ENCODE assay signal across 10 cellular contexts in genomic region chr2:218570850-218571249, GRCh38. TPM values are rescaled to one million over a fixed set of nuclear protein-coding genes. Genes with fewer than 3 reads are reported as not detected.
DNase-seq lines count a peak whose midpoint lies in the region; ATAC-seq and TF ChIP-seq lines count a peak whose summit lies in the region.
"Had no signal": no experiment of that assay in that cellular context is flagged by ENCODE, and none has a peak within 500 bp of the region (broad histone marks: within the 10 kb centered on the region; RNA-seq: fewer than 3 reads in every experiment).

No MANE protein-coding gene starts in this region.

- CTCF ChIA-PET in activated CD4-positive, alpha-beta memory T cell treated with anti-CD3 and anti-CD28 coated beads, Interleukin-2, amount 10 ng/mL, durations not matched to agents 7 days and 5 days (lab: Charles Lee), result no interaction called here

- peaks cover 0 to 44% (median 31%) of the 10 kb centered on the region in 9 donors for H3K36me3 ChIP-seq in heart left ventricle
- peaks cover 0 to 15% (median 10%) of the 10 kb centered on the region in 3 donors for H3K36me3 ChIP-seq in tibial artery

- H3K4me1 ChIP-seq in heart left ventricle, result peaks cover 8 to 53% (median 36%) of the 10 kb centered on the region in 12 donors
- H3K4me1 ChIP-seq in right cardiac atrium (ENCODE audit: control insufficient read depth, insufficient read depth, low read length), result peaks cover 4% of the 10 kb centered on the region
- peaks cover 0 to 41% (median 32%) of the 10 kb centered on the region in 4 donors for H3K4me1 ChIP-seq in tibial artery

- H3K36me3 Mint-ChIP-seq in activated CD4-positive, alpha-beta memory T cell treated with anti-CD3 and anti-CD28 coated beads, Interleukin-2, amount 10 ng/mL, durations not matched to agents 7 days and 5 days (ENCODE audit: low read depth), result peaks cover 71% of the 10 kb centered on the region

- no peaks in the 10 kb centered on the region for H3K27me3 Mint-ChIP-seq in activated CD4-positive, alpha-beta memory T cell treated with anti-CD3 and anti-CD28 coated beads, Interleukin-2, amount 10 ng/mL, durations not matched to agents 7 days and 5 days

- 7 to 13% (median 9%) methylated on average over 6 of the region's 6 CpGs for WGBS in heart left ventricle, 4 donors
- 15% methylated on average over 6 of the region's 6 CpGs for WGBS in right cardiac atrium

- POLR2A ChIA-PET in activated CD4-positive, alpha-beta memory T cell treated with anti-CD3 and anti-CD28 coated beads, Interleukin-2, amount 10 ng/mL, durations not matched to agents 7 days and 5 days (lab: Charles Lee), result interaction anchor here (1.2 to 3.6 kb wide), 6 partner anchors 8 to 174 kb away, joined by 3 to 15 read pairs (median 4); partner anchors contain the start of genes BCS1L and ZNF142

- no peak for TF ChIP-seq POLR2A in heart left ventricle (IDR thresholded peaks at IDR 0.05)

- H3K4me3 ChIP-seq in heart left ventricle (peak overlapping the region in 7 of 12 donors; percentile 14 to 90 (median 82)), right cardiac atrium (ENCODE audit: low read length) (peak overlapping the region; percentile 90), tibial artery (peak overlapping the region; percentile 76 to 95)

- DNase-seq in heart left ventricle (no peak), Right ventricle myocardium inferior (ENCODE audit: missing footprints) (no peak), right cardiac atrium (no peak), tibial artery (no peak), NCI-H82 (lab: John Stamatoyannopoulos, UW) (no peak)
- DNase-seq in activated CD4-positive, alpha-beta memory T cell treated with anti-CD3 and anti-CD28 coated beads, Interleukin-2, amount 10 ng/mL, durations not matched to agents 7 days and 5 days, result no peak
- DNase-seq in NK-92 treated with Interleukin-12 subunit alpha and Interleukin-12 subunit beta, amount 100 ng/mL, for 24 hours (lab: John Stamatoyannopoulos, UW), result no peak
- DNase-seq: GF-D8, retina had no signal

- H3K4me1 Mint-ChIP-seq in activated CD4-positive, alpha-beta memory T cell treated with anti-CD3 and anti-CD28 coated beads, Interleukin-2, amount 10 ng/mL, durations not matched to agents 7 days and 5 days, result peaks cover 58% of the 10 kb centered on the region

- intact Hi-C loops in heart left ventricle (cut with DNase I) (loop anchor here in 5 of 10 donors (5.0 to 10.0 kb wide), 4 partner anchors 76 to 286 kb away; partner anchors contain the start of genes BCS1L (in 3 of the 5) and ZNF142 (in 3 of the 5)), Right ventricle myocardium inferior (cut with DNase I) (no loop called here), right cardiac atrium (cut with DNase I) (no loop called here), tibial artery (cut with DNase I; ENCODE audit: low total_unique reads) (no loop called here)

- peak overlapping the region; percentile 93 for H3K4me3 Mint-ChIP-seq in activated CD4-positive, alpha-beta memory T cell treated with anti-CD3 and anti-CD28 coated beads, Interleukin-2, amount 10 ng/mL, durations not matched to agents 7 days and 5 days

- TF ChIP-seq CTCF in heart left ventricle (IDR thresholded peaks at IDR 0.05) (no peak), tibial artery (IDR thresholded peaks at IDR 0.05) (no peak)

- H3K27ac ChIP-seq in heart left ventricle (peak overlapping the region in 11 of 12 donors; percentile 86 to 99 (median 95)), right cardiac atrium (ENCODE audit: low read length) (peak overlapping the region; percentile 71), tibial artery (peak overlapping the region in 1 of 2 donors; percentile 93)

- H3K9me3 ChIP-seq in heart left ventricle, result no peaks in the 10 kb centered on the region
- no peaks in the 10 kb centered on the region for H3K9me3 ChIP-seq in right cardiac atrium (ENCODE audit: control insufficient read depth, low read length)
- H3K9me3 ChIP-seq in tibial artery, result no peaks in the 10 kb centered on the region

- H3K27me3 ChIP-seq in heart left ventricle (no peaks in the 10 kb centered on the region), right cardiac atrium (ENCODE audit: control insufficient read depth, insufficient read depth) (no peaks in the 10 kb centered on the region), tibial artery (no peaks in the 10 kb centered on the region)

- peak overlapping the region; percentile 99 for H3K27ac Mint-ChIP-seq in activated CD4-positive, alpha-beta memory T cell treated with anti-CD3 and anti-CD28 coated beads, Interleukin-2, amount 10 ng/mL, durations not matched to agents 7 days and 5 days

- no peaks in the 10 kb centered on the region for H3K9me3 Mint-ChIP-seq in activated CD4-positive, alpha-beta memory T cell treated with anti-CD3 and anti-CD28 coated beads, Interleukin-2, amount 10 ng/mL, durations not matched to agents 7 days and 5 days

- ATAC-seq in heart left ventricle (no peak), Right ventricle myocardium inferior (no peak), right cardiac atrium (no peak), HG02571 (IDR thresholded peaks at IDR 0.05; ENCODE audit: unreplicated experiment) (no peak)

RNA-seq across cellular contexts. Expression of gene CNOT9, which starts 2.2 kb away (rescaled TPM):
- 10 to 100 TPM; 19.4 to 34.8 (median 23.1) TPM for total RNA-seq in heart left ventricle
- polyA plus RNA-seq in heart left ventricle, result 10 to 100 TPM; 12.2 to 23.3 TPM
- total RNA-seq in Right ventricle myocardium inferior, result 15.7 TPM
- 10 to 100 TPM; 77.1 to 77.3 TPM for total RNA-seq in activated CD4-positive, alpha-beta memory T cell treated with anti-CD3 and anti-CD28 coated beads, Interleukin-2, amount 10 ng/mL, durations not matched to agents 7 days and 5 days
- total RNA-seq in right cardiac atrium, result 10 to 100 TPM; 16.0 to 24.7 (median 19.3) TPM
- polyA plus RNA-seq in right cardiac atrium, result 14.5 TPM

RNA-seq across cellular contexts. Expression of gene USP37, which starts 2.7 kb away (rescaled TPM):
- total RNA-seq in heart left ventricle (10 to 100 TPM in 1 of 9 donors, 1 to 10 TPM in 8; 5.2 to 10.3 (median 7.8) TPM), Right ventricle myocardium inferior (7.0 TPM), right cardiac atrium (1 to 10 TPM; 6.1 to 9.9 (median 7.6) TPM)
- polyA plus RNA-seq in heart left ventricle (1 to 10 TPM; 1.8 to 4.1 TPM), right cardiac atrium (1.7 TPM)
- 10 to 100 TPM; 30.2 to 32.7 TPM for total RNA-seq in activated CD4-positive, alpha-beta memory T cell treated with anti-CD3 and anti-CD28 coated beads, Interleukin-2, amount 10 ng/mL, durations not matched to agents 7 days and 5 days

RNA-seq across cellular contexts. Expression of gene PLCD4, which starts 36.8 kb away (rescaled TPM):
- total RNA-seq in heart left ventricle, result 1 to 10 TPM in 4 of 9 donors, under 1 TPM in 5; 0.14 to 1.9 (median 0.67) TPM
- under 1 TPM; 0.11 to 0.34 TPM for polyA plus RNA-seq in heart left ventricle
- total RNA-seq in Right ventricle myocardium inferior, result 0.43 TPM
- under 1 TPM; 0.10 to 0.38 TPM for total RNA-seq in activated CD4-positive, alpha-beta memory T cell treated with anti-CD3 and anti-CD28 coated beads, Interleukin-2, amount 10 ng/mL, durations not matched to agents 7 days and 5 days
- 1 to 10 TPM in 1 of 4 donors, under 1 TPM in 3; 0.53 to 1.3 (median 0.88) TPM for total RNA-seq in right cardiac atrium
- polyA plus RNA-seq in right cardiac atrium, result 0.48 TPM
